19 cellular contexts compared by ENCODE assay signal in the genomic region with DNA sequence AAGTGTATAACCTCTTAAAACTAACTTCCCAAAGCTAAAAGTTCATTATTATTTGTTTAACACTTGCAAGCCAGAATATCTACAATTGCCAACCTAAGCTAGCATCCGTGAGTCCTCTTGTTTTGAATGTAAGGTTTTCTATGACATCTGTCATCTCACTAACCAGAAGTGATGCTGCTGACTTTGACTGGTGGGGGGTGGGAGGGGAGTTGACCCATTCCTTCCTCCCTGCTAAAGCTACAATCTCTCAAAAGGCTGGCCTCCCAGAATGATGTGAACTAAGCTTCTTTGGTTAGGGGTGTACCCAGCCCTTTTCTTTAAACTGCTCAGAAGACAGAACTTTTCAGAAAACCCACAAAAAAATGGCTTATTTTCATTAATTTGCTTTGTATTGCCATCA.
DNase-seq lines count a peak whose midpoint lies in the region; ATAC-seq, FAIRE-seq and TF ChIP-seq lines count a peak whose summit lies in the region.
"Had no signal": no experiment of that assay in that cellular context is flagged by ENCODE, and none has a peak within 500 bp of the region (broad histone marks: within the 10 kb centered on the region; RNA-seq: fewer than 3 reads in every experiment).

No MANE protein-coding gene starts in this region.

- DNase-seq in GM18507 (ENCODE audit: extremely low spot score, insufficient read length, low read depth) (no peak), memory B cell (ENCODE audit: low spot score in 2 of 2) (no peak), AG08396 (ENCODE audit: low spot score) (no peak), upper lobe of right lung (no peak)
- DNase-seq: BE2C; CD4-positive, alpha-beta T cell; DMS53; GOT3; NCI-H1436; NCI-H2029; NCI-H510A treated with DMSO at 0.1 percent for 48 hours; NCI-H82 had no signal

- H3K9ac ChIP-seq in SU-DHL-6 (ENCODE audit: low read length) = peak overlapping the region; percentile 57

- H3K9me2 ChIP-seq in DOHH2 (replicated peaks; ENCODE audit: control insufficient read depth, low read length) (no peaks in the 10 kb centered on the region), SU-DHL-6 (replicated peaks; ENCODE audit: insufficient read depth, low read length) (no peaks in the 10 kb centered on the region)

- H3K4me1 ChIP-seq in DOHH2 (ENCODE audit: control insufficient read depth, low read length) (peaks cover 99% of the 10 kb centered on the region), upper lobe of right lung (peaks cover 20% of the 10 kb centered on the region)

- H3K36me3 ChIP-seq in DOHH2 (ENCODE audit: control insufficient read depth, low read length) (peaks cover 51% of the 10 kb centered on the region), SU-DHL-6 (ENCODE audit: low read length) (no peaks in the 10 kb centered on the region), upper lobe of right lung (no peaks in the 10 kb centered on the region)
- H3K36me3 ChIP-seq: BE2C had no signal

- H3K79me2 ChIP-seq in DOHH2 (ENCODE audit: control insufficient read depth, low read length) (peaks cover 55% of the 10 kb centered on the region), SU-DHL-6 (ENCODE audit: insufficient read depth, low read length) (peaks cover 34% of the 10 kb centered on the region)

- TF ChIP-seq CTCF in DOHH2 (IDR thresholded peaks at IDR 0.05; ENCODE audit: low read depth, low read length, poor library complexity, severe bottlenecking) (no peak), SU-DHL-6 (IDR thresholded peaks at IDR 0.05; ENCODE audit: insufficient read depth, low read length, poor library complexity, severe bottlenecking) (no peak), upper lobe of right lung (IDR thresholded peaks at IDR 0.05) (no peak)

- H3K36me3 Mint-ChIP-seq in memory B cell = peaks cover 9% of the 10 kb centered on the region

- H3K9me3 ChIP-seq in DOHH2 (ENCODE audit: control insufficient read depth, insufficient read depth, low read length) = no peaks in the 10 kb centered on the region
- no peaks in the 10 kb centered on the region for H3K9me3 ChIP-seq in SU-DHL-6 (ENCODE audit: insufficient read depth, low read length)
- no peaks in the 10 kb centered on the region for H3K9me3 ChIP-seq in upper lobe of right lung
- H3K9me3 ChIP-seq: BE2C had no signal

- H3K4me1 Mint-ChIP-seq in memory B cell = peaks cover 63% of the 10 kb centered on the region

- peak overlapping the region; percentile 99 for H3K27ac ChIP-seq in DOHH2 (ENCODE audit: low read depth, low read length)
- H3K27ac ChIP-seq in SU-DHL-6 (ENCODE audit: low read depth, low read length) = peak overlapping the region; percentile 98
- H3K27ac ChIP-seq in upper lobe of right lung = no peak overlapping the region
- H3K27ac ChIP-seq: SK-N-MC had no signal

- peak overlapping the region; percentile 2 for H2AFZ ChIP-seq in SU-DHL-6 (ENCODE audit: low read depth, low read length, severe bottlenecking)

- no peak for ATAC-seq in memory B cell (ENCODE audit: low read depth)
- no peak for ATAC-seq in GM21423 (IDR thresholded peaks at IDR 0.05; ENCODE audit: unreplicated experiment)
- ATAC-seq in upper lobe of right lung = no peak
- ATAC-seq: K562, Panc1, Right ventricle myocardium inferior had no signal

- H3K27ac Mint-ChIP-seq in memory B cell = peak overlapping the region; percentile 80
- H3K27ac Mint-ChIP-seq: CD4-positive, alpha-beta T cell had no signal

- H3K4me3 Mint-ChIP-seq in memory B cell = no peak overlapping the region
- H3K4me3 Mint-ChIP-seq: CD4-positive, alpha-beta T cell had no signal

- no peaks in the 10 kb centered on the region for H3K27me3 Mint-ChIP-seq in memory B cell
- H3K27me3 Mint-ChIP-seq: CD4-positive, alpha-beta T cell had no signal

- FAIRE-seq in GM18507 (lab: Jason Lieb, UNC) = peak; percentile 33
- FAIRE-seq: K562 had no signal

- H3K4me3 ChIP-seq in DOHH2 (ENCODE audit: low read length) (peak overlapping the region; percentile 68), SU-DHL-6 (ENCODE audit: insufficient read depth, low read length, poor library complexity, severe bottlenecking) (peak overlapping the region; percentile 38), upper lobe of right lung (no peak overlapping the region)
- H3K4me3 ChIP-seq: K562, SK-N-MC had no signal

- no peaks in the 10 kb centered on the region for H3K9me3 Mint-ChIP-seq in memory B cell
- H3K9me3 Mint-ChIP-seq: CD4-positive, alpha-beta T cell had no signal

- H4K20me1 ChIP-seq in DOHH2 (ENCODE audit: control insufficient read depth, insufficient read depth, low read depth, low read length) (no peaks in the 10 kb centered on the region), SU-DHL-6 (ENCODE audit: low read depth, low read length) (no peaks in the 10 kb centered on the region)

- peaks cover 42% of the 10 kb centered on the region for H3F3A ChIP-seq in DOHH2 (ENCODE audit: control insufficient read depth, insufficient read depth)
- peaks cover 53% of the 10 kb centered on the region for H3F3A ChIP-seq in SU-DHL-6 (ENCODE audit: insufficient read depth)

- intact Hi-C loops in upper lobe of right lung (cut with DNase I) = no loop called here

- H3K4me2 ChIP-seq in DOHH2 (ENCODE audit: low read length) (peak overlapping the region; percentile 82), SU-DHL-6 (ENCODE audit: low read depth, low read length, poor library complexity, severe bottlenecking) (peak overlapping the region; percentile 93)

- H3K27me3 ChIP-seq in DOHH2 (ENCODE audit: control insufficient read depth, low read length) (no peaks in the 10 kb centered on the region), SU-DHL-6 (ENCODE audit: low read length) (no peaks in the 10 kb centered on the region), upper lobe of right lung (no peaks in the 10 kb centered on the region)
- H3K27me3 ChIP-seq: BE2C had no signal
